Comparison of ENCODE assay signal across 2 cellular contexts in the genomic region with DNA sequence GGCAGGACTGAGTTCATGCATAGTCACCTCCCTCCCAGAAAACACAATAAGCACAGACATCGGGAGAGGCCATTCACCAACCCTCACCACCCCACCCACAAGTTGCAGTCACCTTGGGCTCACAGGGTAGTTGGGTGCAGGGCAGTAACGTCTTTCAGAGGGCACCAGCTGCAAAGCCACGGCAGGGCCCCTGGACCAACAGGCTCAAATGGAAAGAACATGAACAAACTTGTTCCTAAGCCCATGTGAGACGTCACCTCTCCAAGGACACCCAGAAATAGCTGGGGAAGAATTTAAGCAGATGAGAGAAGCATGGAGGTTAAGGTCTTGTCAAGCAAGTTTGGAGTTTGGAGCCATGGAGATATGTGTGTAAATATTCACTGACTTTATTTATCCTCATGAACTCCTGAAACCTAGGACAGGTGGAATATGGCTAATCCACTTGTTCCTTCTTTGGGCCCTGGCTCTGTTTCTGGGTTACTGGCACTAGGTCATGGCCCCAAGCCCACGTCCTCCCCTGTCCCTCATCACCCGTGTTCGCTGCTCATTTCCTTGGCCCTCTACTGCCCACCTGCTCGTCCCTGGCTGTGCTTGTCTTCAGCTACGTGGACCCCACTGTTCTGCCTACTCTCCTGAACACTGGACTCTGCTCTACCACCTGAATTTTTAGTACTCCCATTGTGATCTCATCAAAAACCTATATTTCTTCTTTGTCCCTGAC.
TF ChIP-seq lines count a peak whose summit lies in the region.

No MANE protein-coding gene starts in this region.

TF ChIP-seq in GM23338, 12 proteins besides CTCF, POLR2A, EP300 and RAD21 (continues in another document):
- TF ChIP-seq, protein P1, sequence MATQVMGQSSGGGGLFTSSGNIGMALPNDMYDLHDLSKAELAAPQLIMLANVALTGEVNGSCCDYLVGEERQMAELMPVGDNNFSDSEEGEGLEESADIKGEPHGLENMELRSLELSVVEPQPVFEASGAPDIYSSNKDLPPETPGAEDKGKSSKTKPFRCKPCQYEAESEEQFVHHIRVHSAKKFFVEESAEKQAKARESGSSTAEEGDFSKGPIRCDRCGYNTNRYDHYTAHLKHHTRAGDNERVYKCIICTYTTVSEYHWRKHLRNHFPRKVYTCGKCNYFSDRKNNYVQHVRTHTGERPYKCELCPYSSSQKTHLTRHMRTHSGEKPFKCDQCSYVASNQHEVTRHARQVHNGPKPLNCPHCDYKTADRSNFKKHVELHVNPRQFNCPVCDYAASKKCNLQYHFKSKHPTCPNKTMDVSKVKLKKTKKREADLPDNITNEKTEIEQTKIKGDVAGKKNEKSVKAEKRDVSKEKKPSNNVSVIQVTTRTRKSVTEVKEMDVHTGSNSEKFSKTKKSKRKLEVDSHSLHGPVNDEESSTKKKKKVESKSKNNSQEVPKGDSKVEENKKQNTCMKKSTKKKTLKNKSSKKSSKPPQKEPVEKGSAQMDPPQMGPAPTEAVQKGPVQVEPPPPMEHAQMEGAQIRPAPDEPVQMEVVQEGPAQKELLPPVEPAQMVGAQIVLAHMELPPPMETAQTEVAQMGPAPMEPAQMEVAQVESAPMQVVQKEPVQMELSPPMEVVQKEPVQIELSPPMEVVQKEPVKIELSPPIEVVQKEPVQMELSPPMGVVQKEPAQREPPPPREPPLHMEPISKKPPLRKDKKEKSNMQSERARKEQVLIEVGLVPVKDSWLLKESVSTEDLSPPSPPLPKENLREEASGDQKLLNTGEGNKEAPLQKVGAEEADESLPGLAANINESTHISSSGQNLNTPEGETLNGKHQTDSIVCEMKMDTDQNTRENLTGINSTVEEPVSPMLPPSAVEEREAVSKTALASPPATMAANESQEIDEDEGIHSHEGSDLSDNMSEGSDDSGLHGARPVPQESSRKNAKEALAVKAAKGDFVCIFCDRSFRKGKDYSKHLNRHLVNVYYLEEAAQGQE (IDR thresholded peaks at IDR 0.05; ENCODE audit: unreplicated experiment) = no peak
- TF ChIP-seq, protein P2, sequence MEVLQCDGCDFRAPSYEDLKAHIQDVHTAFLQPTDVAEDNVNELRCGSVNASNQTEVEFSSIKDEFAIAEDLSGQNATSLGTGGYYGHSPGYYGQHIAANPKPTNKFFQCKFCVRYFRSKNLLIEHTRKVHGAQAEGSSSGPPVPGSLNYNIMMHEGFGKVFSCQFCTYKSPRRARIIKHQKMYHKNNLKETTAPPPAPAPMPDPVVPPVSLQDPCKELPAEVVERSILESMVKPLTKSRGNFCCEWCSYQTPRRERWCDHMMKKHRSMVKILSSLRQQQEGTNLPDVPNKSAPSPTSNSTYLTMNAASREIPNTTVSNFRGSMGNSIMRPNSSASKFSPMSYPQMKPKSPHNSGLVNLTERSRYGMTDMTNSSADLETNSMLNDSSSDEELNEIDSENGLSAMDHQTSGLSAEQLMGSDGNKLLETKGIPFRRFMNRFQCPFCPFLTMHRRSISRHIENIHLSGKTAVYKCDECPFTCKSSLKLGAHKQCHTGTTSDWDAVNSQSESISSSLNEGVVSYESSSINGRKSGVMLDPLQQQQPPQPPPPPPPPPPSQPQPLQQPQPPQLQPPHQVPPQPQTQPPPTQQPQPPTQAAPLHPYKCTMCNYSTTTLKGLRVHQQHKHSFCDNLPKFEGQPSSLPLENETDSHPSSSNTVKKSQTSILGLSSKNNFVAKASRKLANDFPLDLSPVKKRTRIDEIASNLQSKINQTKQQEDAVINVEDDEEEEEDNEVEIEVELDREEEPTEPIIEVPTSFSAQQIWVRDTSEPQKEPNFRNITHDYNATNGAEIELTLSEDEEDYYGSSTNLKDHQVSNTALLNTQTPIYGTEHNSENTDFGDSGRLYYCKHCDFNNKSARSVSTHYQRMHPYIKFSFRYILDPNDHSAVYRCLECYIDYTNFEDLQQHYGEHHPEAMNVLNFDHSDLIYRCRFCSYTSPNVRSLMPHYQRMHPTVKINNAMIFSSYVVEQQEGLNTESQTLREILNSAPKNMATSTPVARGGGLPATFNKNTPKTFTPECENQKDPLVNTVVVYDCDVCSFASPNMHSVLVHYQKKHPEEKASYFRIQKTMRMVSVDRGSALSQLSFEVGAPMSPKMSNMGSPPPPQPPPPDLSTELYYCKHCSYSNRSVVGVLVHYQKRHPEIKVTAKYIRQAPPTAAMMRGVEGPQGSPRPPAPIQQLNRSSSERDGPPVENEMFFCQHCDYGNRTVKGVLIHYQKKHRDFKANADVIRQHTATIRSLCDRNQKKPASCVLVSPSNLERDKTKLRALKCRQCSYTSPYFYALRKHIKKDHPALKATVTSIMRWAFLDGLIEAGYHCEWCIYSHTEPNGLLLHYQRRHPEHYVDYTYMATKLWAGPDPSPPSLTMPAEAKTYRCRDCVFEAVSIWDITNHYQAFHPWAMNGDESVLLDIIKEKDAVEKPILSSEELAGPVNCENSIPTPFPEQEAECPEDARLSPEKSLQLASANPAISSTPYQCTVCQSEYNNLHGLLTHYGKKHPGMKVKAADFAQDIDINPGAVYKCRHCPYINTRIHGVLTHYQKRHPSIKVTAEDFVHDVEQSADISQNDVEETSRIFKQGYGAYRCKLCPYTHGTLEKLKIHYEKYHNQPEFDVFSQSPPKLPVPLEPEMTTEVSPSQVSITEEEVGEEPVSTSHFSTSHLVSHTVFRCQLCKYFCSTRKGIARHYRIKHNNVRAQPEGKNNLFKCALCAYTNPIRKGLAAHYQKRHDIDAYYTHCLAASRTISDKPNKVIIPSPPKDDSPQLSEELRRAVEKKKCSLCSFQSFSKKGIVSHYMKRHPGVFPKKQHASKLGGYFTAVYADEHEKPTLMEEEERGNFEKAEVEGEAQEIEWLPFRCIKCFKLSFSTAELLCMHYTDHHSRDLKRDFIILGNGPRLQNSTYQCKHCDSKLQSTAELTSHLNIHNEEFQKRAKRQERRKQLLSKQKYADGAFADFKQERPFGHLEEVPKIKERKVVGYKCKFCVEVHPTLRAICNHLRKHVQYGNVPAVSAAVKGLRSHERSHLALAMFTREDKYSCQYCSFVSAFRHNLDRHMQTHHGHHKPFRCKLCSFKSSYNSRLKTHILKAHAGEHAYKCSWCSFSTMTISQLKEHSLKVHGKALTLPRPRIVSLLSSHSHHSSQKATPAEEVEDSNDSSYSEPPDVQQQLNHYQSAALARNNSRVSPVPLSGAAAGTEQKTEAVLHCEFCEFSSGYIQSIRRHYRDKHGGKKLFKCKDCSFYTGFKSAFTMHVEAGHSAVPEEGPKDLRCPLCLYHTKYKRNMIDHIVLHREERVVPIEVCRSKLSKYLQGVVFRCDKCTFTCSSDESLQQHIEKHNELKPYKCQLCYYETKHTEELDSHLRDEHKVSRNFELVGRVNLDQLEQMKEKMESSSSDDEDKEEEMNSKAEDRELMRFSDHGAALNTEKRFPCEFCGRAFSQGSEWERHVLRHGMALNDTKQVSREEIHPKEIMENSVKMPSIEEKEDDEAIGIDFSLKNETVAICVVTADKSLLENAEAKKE (CRISPR knock-in tag; IDR thresholded peaks at IDR 0.05) = no peak
- TF ChIP-seq NANOG (IDR thresholded peaks at IDR 0.05; ENCODE audit: borderline replicate concordance) = no peak
- no peak for TF ChIP-seq ZNF331 (CRISPR knock-in tag; IDR thresholded peaks at IDR 0.05; ENCODE audit: low read depth)
- TF ChIP-seq POLR2AphosphoS5 (IDR thresholded peaks at IDR 0.05; ENCODE audit: low read depth) = no peak
- no peak for TF ChIP-seq JUNB (IDR thresholded peaks at IDR 0.05; ENCODE audit: unreplicated experiment)
- TF ChIP-seq EZH2 (IDR thresholded peaks at IDR 0.05; ENCODE audit: low read depth, unreplicated experiment) = no peak
- no peak for TF ChIP-seq CREB1 (CRISPR knock-in tag; IDR thresholded peaks at IDR 0.05; ENCODE audit: low read depth)
- no peak for TF ChIP-seq ZNF114 (CRISPR knock-in tag; IDR thresholded peaks at IDR 0.05)
- no peak for TF ChIP-seq EZH2phosphoT487 (IDR thresholded peaks at IDR 0.05; ENCODE audit: unreplicated experiment)
- no peak for TF ChIP-seq STAT1 (IDR thresholded peaks at IDR 0.05; ENCODE audit: unreplicated experiment)

TF ChIP-seq in IMR-90, 13 proteins besides CTCF, POLR2A, EP300 and RAD21:
- TF ChIP-seq SMC3 (IDR thresholded peaks at IDR 0.05; ENCODE audit: low read depth, low read length) = no peak
- no peak for TF ChIP-seq NFE2L2 (IDR thresholded peaks at IDR 0.05; ENCODE audit: low read depth, low read length)
- TF ChIP-seq, protein P3, sequence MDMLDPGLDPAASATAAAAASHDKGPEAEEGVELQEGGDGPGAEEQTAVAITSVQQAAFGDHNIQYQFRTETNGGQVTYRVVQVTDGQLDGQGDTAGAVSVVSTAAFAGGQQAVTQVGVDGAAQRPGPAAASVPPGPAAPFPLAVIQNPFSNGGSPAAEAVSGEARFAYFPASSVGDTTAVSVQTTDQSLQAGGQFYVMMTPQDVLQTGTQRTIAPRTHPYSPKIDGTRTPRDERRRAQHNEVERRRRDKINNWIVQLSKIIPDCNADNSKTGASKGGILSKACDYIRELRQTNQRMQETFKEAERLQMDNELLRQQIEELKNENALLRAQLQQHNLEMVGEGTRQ (IDR thresholded peaks at IDR 0.05; ENCODE audit: low read depth, low read length) = no peak
- TF ChIP-seq MAFK (IDR thresholded peaks at IDR 0.05; ENCODE audit: low read depth, low read length) = no peak
- TF ChIP-seq RCOR1 (IDR thresholded peaks at IDR 0.05; ENCODE audit: insufficient replicate concordance, low read length) = no peak
- no peak for TF ChIP-seq MXI1 (IDR thresholded peaks at IDR 0.05; ENCODE audit: borderline replicate concordance, low read depth, low read length)
- TF ChIP-seq, protein P4, sequence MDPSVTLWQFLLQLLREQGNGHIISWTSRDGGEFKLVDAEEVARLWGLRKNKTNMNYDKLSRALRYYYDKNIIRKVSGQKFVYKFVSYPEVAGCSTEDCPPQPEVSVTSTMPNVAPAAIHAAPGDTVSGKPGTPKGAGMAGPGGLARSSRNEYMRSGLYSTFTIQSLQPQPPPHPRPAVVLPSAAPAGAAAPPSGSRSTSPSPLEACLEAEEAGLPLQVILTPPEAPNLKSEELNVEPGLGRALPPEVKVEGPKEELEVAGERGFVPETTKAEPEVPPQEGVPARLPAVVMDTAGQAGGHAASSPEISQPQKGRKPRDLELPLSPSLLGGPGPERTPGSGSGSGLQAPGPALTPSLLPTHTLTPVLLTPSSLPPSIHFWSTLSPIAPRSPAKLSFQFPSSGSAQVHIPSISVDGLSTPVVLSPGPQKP (IDR thresholded peaks at IDR 0.05; ENCODE audit: borderline replicate concordance, low read depth, low read length) = no peak
- TF ChIP-seq RFX5 (IDR thresholded peaks at IDR 0.05; ENCODE audit: low read depth, low read length) = no peak
- TF ChIP-seq CEBPB (IDR thresholded peaks at IDR 0.05; ENCODE audit: low read depth, low read length) = no peak
- TF ChIP-seq MAZ (IDR thresholded peaks at IDR 0.05; ENCODE audit: borderline replicate concordance, low read depth, low read length) = no peak
- TF ChIP-seq BHLHE40 (IDR thresholded peaks at IDR 0.05; ENCODE audit: low read depth, low read length) = no peak
